23 cellular contexts compared by ENCODE assay signal in genomic region chr13:36360863-36361262, GRCh38. TPM values are rescaled to one million over a fixed set of nuclear protein-coding genes. Genes with fewer than 3 reads are reported as not detected.
"Had no signal": no experiment of that assay in that cellular context is flagged by ENCODE, and none has a peak within 500 bp of the region (broad histone marks: within the 10 kb centered on the region; RNA-seq: fewer than 3 reads in every experiment).

No MANE protein-coding gene starts in this region.

- H3K4me3 ChIP-seq: MG63 had no signal

- H3K9me3 Mint-ChIP-seq: T-cell had no signal

- H3K36me3 ChIP-seq: MG63 had no signal

- H3K4me3 Mint-ChIP-seq: T-cell had no signal

- H3K9me3 ChIP-seq: MG63 had no signal

- H3K27ac Mint-ChIP-seq: T-cell had no signal

- H3K4me1 Mint-ChIP-seq: T-cell had no signal

- ATAC-seq: Panc1, PC-3, T-cell had no signal

- DNase-seq: KBM-7, MG63, NCI-H1092, NCI-H1105 treated with DMSO at 0.1 percent for 48 hours, NCI-H1417 treated with DMSO at 0.1 percent for 48 hours, NCI-H187, NCI-H2029, NCI-H2081 treated with DMSO at 0.1 percent for 48 hours, NCI-H2171, NCI-H226, NCI-H446, NCI-H510A, NCI-H524 treated with DMSO at 0.1 percent for 48 hours, NCI-H69, NCI-H774, PC-3, SHP77, SW 1271, T-cell had no signal

- H3K27ac ChIP-seq: RWPE1 had no signal

- H3K27me3 ChIP-seq: MG63 had no signal

- H3K36me3 Mint-ChIP-seq: T-cell had no signal

RNA-seq across cellular contexts. Expression of gene SPART, which starts 14.7 kb away (rescaled TPM):
- total RNA-seq: HT-29, OCI-LY7 had no signal
